In genomic region chr12:89106950-89107349, GRCh38 we compare ENCODE assay signal across 19 cellular contexts.
A peak's percentile ranks its signal among the peaks of the same experiment; 100 is the strongest.
DNase-seq lines count a peak whose midpoint lies in the region; ATAC-seq and TF ChIP-seq lines count a peak whose summit lies in the region.
"Had no signal": no experiment of that assay in that cellular context is flagged by ENCODE, and none has a peak within 500 bp of the region (broad histone marks: within the 10 kb centered on the region; RNA-seq: fewer than 3 reads in every experiment).

No MANE protein-coding gene starts in this region.

- no peaks in the 10 kb centered on the region for H3K27me3 Mint-ChIP-seq in neural progenitor cell (ENCODE audit: insufficient read depth, low read depth)
- H3K27me3 Mint-ChIP-seq: CD4-positive, alpha-beta T cell had no signal

- H3K9ac ChIP-seq in SK-N-SH: no peak overlapping the region
- H3K9ac ChIP-seq in Karpas-422 (ENCODE audit: low read length): no peak overlapping the region
- H3K9ac ChIP-seq in neural progenitor cell: no peak overlapping the region
- H3K9ac ChIP-seq in parathyroid adenoma: no peak overlapping the region
- H3K9ac ChIP-seq: BLaER1 treated with 17β-estradiol and CSF1 and Interleukin-3, amounts not matched to agents 10 nM and 100 nM had no signal

- H3K9me3 ChIP-seq in SK-N-SH: no peaks in the 10 kb centered on the region
- no peaks in the 10 kb centered on the region for H3K9me3 ChIP-seq in Karpas-422 (ENCODE audit: low read length)
- H3K9me3 ChIP-seq in neural progenitor cell (ENCODE audit: low read depth): no peaks in the 10 kb centered on the region
- H3K9me3 ChIP-seq in parathyroid adenoma (ENCODE audit: control insufficient read depth, low read length): no peaks in the 10 kb centered on the region
- H3K9me3 ChIP-seq: A549; BLaER1 treated with 17β-estradiol and CSF1 and Interleukin-3, amounts not matched to agents 10 nM and 100 nM; Caco-2 had no signal

- H3K9me3 Mint-ChIP-seq in neural progenitor cell: peaks cover 2% of the 10 kb centered on the region
- H3K9me3 Mint-ChIP-seq: CD4-positive, alpha-beta T cell; CD8-positive, alpha-beta T cell had no signal

- peaks cover 2% of the 10 kb centered on the region for H3K36me3 Mint-ChIP-seq in neural progenitor cell
- H3K36me3 Mint-ChIP-seq: CD8-positive, alpha-beta T cell had no signal

- H3K4me3 ChIP-seq in SK-N-SH (ENCODE audit: low read depth in 2 of 2, low read length in 1 of 2): no peak overlapping the region
- H3K4me3 ChIP-seq in Karpas-422 (ENCODE audit: low read length): no peak overlapping the region
- H3K4me3 ChIP-seq in neural progenitor cell: no peak overlapping the region
- H3K4me3 ChIP-seq in parathyroid adenoma (ENCODE audit: low read depth, low read length): no peak overlapping the region
- H3K4me3 ChIP-seq: A549; BLaER1 treated with 17β-estradiol and CSF1 and Interleukin-3, amounts not matched to agents 10 nM and 100 nM had no signal

- DNase-seq in SK-N-SH (no peak), Karpas-422 (peak; percentile 26), neural progenitor cell (ENCODE audit: low spot score) (no peak), NOMO-1 treated with dmso at 0.1 percent for 144 hours (lab: John Stamatoyannopoulos, UW; ENCODE audit: unreplicated experiment) (no peak)
- DNase-seq: AML-193; Caco-2; Calu3; CD4-positive, alpha-beta T cell; CD8-positive, alpha-beta T cell; DMS79 treated with DMSO at 0.1 percent for 48 hours; GF-D8 had no signal

- H3F3A ChIP-seq in SK-N-SH (replicated peaks; ENCODE audit: insufficient read depth) (no peaks in the 10 kb centered on the region), neural progenitor cell (ENCODE audit: low read depth) (no peaks in the 10 kb centered on the region)

- H3K36me3 ChIP-seq in SK-N-SH (replicated peaks in 1 of 2; ENCODE audit: control insufficient read depth in 1 of 2, insufficient read depth in 2 of 2, low read length in 1 of 2): no peaks in the 10 kb centered on the region
- H3K36me3 ChIP-seq in Karpas-422 (ENCODE audit: insufficient read depth, low read length): no peaks in the 10 kb centered on the region
- no peaks in the 10 kb centered on the region for H3K36me3 ChIP-seq in neural progenitor cell
- no peaks in the 10 kb centered on the region for H3K36me3 ChIP-seq in parathyroid adenoma (ENCODE audit: control insufficient read depth, insufficient read depth, low read length)
- H3K36me3 ChIP-seq: BLaER1 treated with 17β-estradiol and CSF1 and Interleukin-3, amounts not matched to agents 10 nM and 100 nM had no signal

- ATAC-seq in SK-N-SH treated with all-trans-retinoic acid at 6 μM for 48 hours (no peak), HG03378 (IDR thresholded peaks at IDR 0.05; ENCODE audit: unreplicated experiment) (no peak)
- ATAC-seq: A549; CD8-positive, alpha-beta T cell had no signal

- H4K20me1 ChIP-seq in SK-N-SH (ENCODE audit: insufficient read depth) (no peaks in the 10 kb centered on the region), Karpas-422 (ENCODE audit: insufficient read depth, low read depth, low read length) (no peaks in the 10 kb centered on the region), neural progenitor cell (ENCODE audit: low read depth) (no peaks in the 10 kb centered on the region)
- H4K20me1 ChIP-seq: BLaER1 treated with 17β-estradiol and CSF1 and Interleukin-3, amounts not matched to agents 10 nM and 100 nM had no signal

- no peaks in the 10 kb centered on the region for H3K9me2 ChIP-seq in SK-N-SH
- H3K9me2 ChIP-seq in Karpas-422 (replicated peaks; ENCODE audit: insufficient read depth, low read length): no peaks in the 10 kb centered on the region

- 72% methylated on average over 5 of the region's 5 CpGs for WGBS in SK-N-SH (ENCODE audit: low lambda C conversion rate)

- no peak for TF ChIP-seq RAD21 in SK-N-SH (IDR thresholded peaks at IDR 0.05; ENCODE audit: low read length)

- no peak overlapping the region for H3K27ac Mint-ChIP-seq in neural progenitor cell
- H3K27ac Mint-ChIP-seq: B cell; CD4-positive, alpha-beta T cell; CD8-positive, alpha-beta T cell had no signal

- TF ChIP-seq EP300 in SK-N-SH (IDR thresholded peaks at IDR 0.05; ENCODE audit: borderline replicate concordance in 1 of 2, low read depth in 1 of 2, low read length in 1 of 2): no peak

- no peaks in the 10 kb centered on the region for H3K27me3 ChIP-seq in SK-N-SH (ENCODE audit: insufficient read depth)
- no peaks in the 10 kb centered on the region for H3K27me3 ChIP-seq in Karpas-422 (ENCODE audit: low read length)
- H3K27me3 ChIP-seq in neural progenitor cell: no peaks in the 10 kb centered on the region
- H3K27me3 ChIP-seq in parathyroid adenoma (ENCODE audit: control insufficient read depth, insufficient read depth, low read length): no peaks in the 10 kb centered on the region
- H3K27me3 ChIP-seq: BLaER1 treated with 17β-estradiol and CSF1 and Interleukin-3, amounts not matched to agents 10 nM and 100 nM had no signal

- H3K4me2 ChIP-seq in SK-N-SH (no peak overlapping the region), Karpas-422 (ENCODE audit: low read depth, low read length, poor library complexity, severe bottlenecking) (no peak overlapping the region), neural progenitor cell (no peak overlapping the region), parathyroid adenoma (ENCODE audit: low read length) (no peak overlapping the region)
- H3K4me2 ChIP-seq: A549; BLaER1 treated with 17β-estradiol and CSF1 and Interleukin-3, amounts not matched to agents 10 nM and 100 nM had no signal

- H3K27ac ChIP-seq in SK-N-SH (ENCODE audit: low read depth in 2 of 2, low read length in 1 of 2) (peak overlapping the region in 1 of 2 experiments; percentile 73; a peak in 2 of 4 replicates), Karpas-422 (ENCODE audit: low read length) (no peak overlapping the region), neural progenitor cell (no peak overlapping the region), parathyroid adenoma (peak overlapping the region; percentile 12)
- H3K27ac ChIP-seq: 22Rv1; A549; BLaER1 treated with 17β-estradiol and CSF1 and Interleukin-3, amounts not matched to agents 10 nM and 100 nM; C4-2B had no signal

- no peak overlapping the region for H2AFZ ChIP-seq in SK-N-SH (ENCODE audit: low read depth)
- H2AFZ ChIP-seq in Karpas-422 (ENCODE audit: low read length): no peak overlapping the region
- peak overlapping the region; percentile 22 for H2AFZ ChIP-seq in neural progenitor cell (replicated peaks)
- H2AFZ ChIP-seq in parathyroid adenoma: peak overlapping the region; percentile 60

- POLR2A ChIA-PET in SK-N-SH (lab: Yijun Ruan, JAX): no interaction called here

- peaks cover 6% of the 10 kb centered on the region for H3K4me1 Mint-ChIP-seq in neural progenitor cell
- H3K4me1 Mint-ChIP-seq: B cell had no signal

- TF ChIP-seq CTCF in SK-N-SH (IDR thresholded peaks at IDR 0.05) (no peak), neural progenitor cell (IDR thresholded peaks at IDR 0.05) (no peak), parathyroid adenoma (IDR thresholded peaks at IDR 0.05) (no peak)

- H3K79me2 ChIP-seq in SK-N-SH (ENCODE audit: insufficient read depth): no peaks in the 10 kb centered on the region
- H3K79me2 ChIP-seq in Karpas-422 (ENCODE audit: low read length): no peaks in the 10 kb centered on the region
- H3K79me2 ChIP-seq in neural progenitor cell (ENCODE audit: low read depth): no peaks in the 10 kb centered on the region
- no peaks in the 10 kb centered on the region for H3K79me2 ChIP-seq in parathyroid adenoma

- CTCF ChIA-PET in SK-N-SH (lab: Yijun Ruan, JAX): no interaction called here

- H3K4me3 Mint-ChIP-seq in neural progenitor cell: no peak overlapping the region
- H3K4me3 Mint-ChIP-seq: B cell; CD4-positive, alpha-beta T cell; CD8-positive, alpha-beta T cell had no signal

- peaks cover 0 to 9% of the 10 kb centered on the region in 2 experiments; a peak in 2 of 4 replicates for H3K4me1 ChIP-seq in SK-N-SH (ENCODE audit: control insufficient read depth in 1 of 2, insufficient read depth in 2 of 2, low read depth in 1 of 2, low read length in 1 of 2)
- no peaks in the 10 kb centered on the region for H3K4me1 ChIP-seq in Karpas-422 (ENCODE audit: low read length)
- no peaks in the 10 kb centered on the region for H3K4me1 ChIP-seq in neural progenitor cell
- H3K4me1 ChIP-seq in parathyroid adenoma: peaks cover 7% of the 10 kb centered on the region
- H3K4me1 ChIP-seq: A549; BLaER1 treated with 17β-estradiol and CSF1 and Interleukin-3, amounts not matched to agents 10 nM and 100 nM; Caco-2 had no signal

TF ChIP-seq in SK-N-SH treated with all-trans-retinoic acid at 6 μM for 48 hours, 23 proteins besides CTCF, POLR2A, EP300 and RAD21:
- TF ChIP-seq GLIS3 (CRISPR knock-in tag; IDR thresholded peaks at IDR 0.05): no peak
- 0 out of 2 replicates have a peak, but pooled peaks have one; percentile 22 for TF ChIP-seq ZNF70 (CRISPR knock-in tag; IDR thresholded peaks at IDR 0.05)

TF ChIP-seq in SK-N-SH, 30 proteins besides CTCF, POLR2A, EP300 and RAD21:
- TF ChIP-seq PBX3 (IDR thresholded peaks at IDR 0.05): no peak
- no peak for TF ChIP-seq FOSL2 (IDR thresholded peaks at IDR 0.05; ENCODE audit: borderline replicate concordance, low read depth)
- no peak for TF ChIP-seq NFIC (IDR thresholded peaks at IDR 0.05; ENCODE audit: borderline replicate concordance)
- no peak for TF ChIP-seq RFX5 (IDR thresholded peaks at IDR 0.05; ENCODE audit: low read length)
- no peak for TF ChIP-seq TEAD4 (IDR thresholded peaks at IDR 0.05; ENCODE audit: borderline replicate concordance, insufficient read depth)

Comparison
In these comparisons a context has a peak if more than half of its experiments do, and no peak if none do; other contexts are left out.
1. H2AFZ ChIP-seq: peak in neural progenitor cell (single experiment) and parathyroid adenoma (single experiment); none in SK-N-SH (single experiment) and Karpas-422 (single experiment).